Comparison of ENCODE assay signal across 25 cellular contexts in genomic region chr2:96248624-96249023, GRCh38.
"Had no signal": no experiment of that assay in that cellular context is flagged by ENCODE, and none has a peak within 500 bp of the region (broad histone marks: within the 10 kb centered on the region; RNA-seq: fewer than 3 reads in every experiment).

No MANE protein-coding gene starts in this region.

- H3K4me3 Mint-ChIP-seq: activated naive CD8-positive, alpha-beta T cell had no signal

- H3K4me1 ChIP-seq: colonic mucosa had no signal

- H3K4me3 ChIP-seq: body of pancreas, colonic mucosa, dorsolateral prefrontal cortex, gastrocnemius medialis, hepatocyte, psoas muscle, thoracic aorta, uterus had no signal

- H3K9me3 ChIP-seq: body of pancreas, colonic mucosa, gastrocnemius medialis, psoas muscle, thoracic aorta, uterus had no signal

- ATAC-seq: activated CD4-positive, CD25-positive, alpha-beta regulatory T cell treated with anti-CD3 and anti-CD28 coated beads, Interleukin-2, amount 50 U/mL, for 24 hours; body of pancreas; gastrocnemius medialis; left colon; psoas muscle; stimulated activated naive CD8-positive, alpha-beta T cell treated with anti-CD3 and anti-CD28 coated beads, Interleukin-15, Interleukin-2, amounts not matched to agents 100 U/mL and 50 U/mL, for 24 hours had no signal

- H3K27me3 ChIP-seq: body of pancreas, colonic mucosa, dorsolateral prefrontal cortex, gastrocnemius medialis, hepatocyte, uterus had no signal

- DNase-seq: activated CD4-positive, alpha-beta T cell treated with anti-CD3 and anti-CD28 coated beads for 48 hours; activated CD4-positive, alpha-beta T cell treated with anti-CD3 and anti-CD28 coated beads, Interleukin-2, amount 50 U/mL, for 48 hours; activated CD8-positive, alpha-beta memory T cell treated with anti-CD3 and anti-CD28 coated beads for 24 hours; activated effector memory CD4-positive, alpha-beta T cell treated with Interleukin-2 at 50 U/mL for 16 hours; activated naive CD4-positive, alpha-beta T cell treated with Interleukin-2 at 50 U/mL for 16 hours; aorta; body of pancreas; colonic mucosa; dorsolateral prefrontal cortex; effector memory CD4-positive, alpha-beta T cell; left colon; mammary epithelial cell; nucleus accumbens; psoas muscle; stimulated activated CD4-positive, alpha-beta T cell treated with anti-CD3 and anti-CD28 coated beads, Interleukin-15, amount 100 ng/mL, for 24 hours; stimulated activated CD4-positive, alpha-beta T cell treated with anti-CD3 and anti-CD28 coated beads, Interleukin-2, amount 100 ng/mL, for 24 hours; stimulated activated naive CD8-positive, alpha-beta T cell treated with anti-CD3 and anti-CD28 coated beads, Interleukin-15, Interleukin-2, amounts not matched to agents 100 U/mL and 50 U/mL, for 24 hours; trophoblast cell; uterus had no signal

- H3K36me3 ChIP-seq: uterus had no signal

- H3K27me3 Mint-ChIP-seq: activated naive CD8-positive, alpha-beta T cell had no signal

- H3K27ac ChIP-seq: body of pancreas, colonic mucosa, psoas muscle, thoracic aorta, VCaP had no signal
